Comparison of ENCODE assay signal across 16 cellular contexts in the genomic region with DNA sequence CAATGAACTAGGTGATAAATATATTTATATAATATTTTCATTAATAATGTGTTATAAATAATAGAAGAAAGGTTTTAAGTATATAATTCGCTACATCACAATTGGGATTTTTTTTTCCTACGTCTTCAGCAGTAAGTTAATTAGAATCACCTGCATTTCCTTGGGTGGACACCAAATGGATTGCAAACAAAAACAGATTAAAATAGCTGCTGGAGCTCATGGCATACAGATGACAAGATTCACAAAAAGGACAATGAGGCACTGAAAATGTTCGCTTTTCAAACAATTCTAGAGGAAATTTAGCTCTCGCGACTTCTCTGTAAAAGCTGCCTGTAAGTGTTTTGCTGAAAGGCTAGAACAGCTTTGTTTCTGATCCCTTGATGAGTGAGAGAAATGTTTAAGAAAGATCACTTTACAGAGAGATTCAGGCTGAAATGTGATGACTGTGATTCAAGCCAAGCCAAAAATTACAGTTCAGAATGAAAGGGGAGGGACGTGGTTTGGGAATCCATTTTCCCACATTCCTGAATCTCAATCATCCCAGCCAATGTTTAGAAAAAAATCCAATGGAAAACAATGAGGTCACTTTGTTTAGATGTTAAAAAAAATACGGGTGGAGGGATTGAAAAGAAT.
DNase-seq lines count a peak whose midpoint lies in the region; ATAC-seq and TF ChIP-seq lines count a peak whose summit lies in the region.
"Had no signal": no experiment of that assay in that cellular context is flagged by ENCODE, and none has a peak within 500 bp of the region (broad histone marks: within the 10 kb centered on the region; RNA-seq: fewer than 3 reads in every experiment).

No MANE protein-coding gene starts in this region.

- peaks cover 4% of the 10 kb centered on the region for H3K9me3 Mint-ChIP-seq in osteocyte (ENCODE audit: unreplicated experiment)

- peaks cover 19% of the 10 kb centered on the region for H3K4me1 Mint-ChIP-seq in osteocyte (ENCODE audit: unreplicated experiment)

- peak overlapping the region; percentile 65 for H3K27ac Mint-ChIP-seq in osteocyte (ENCODE audit: unreplicated experiment)
- H3K27ac Mint-ChIP-seq: stimulated activated naive B cell treated with anti-CD40 and anti-IgM and Interleukin-4, amounts not matched to agents 10 μg/mL and 1 μg/mL and 100 μg/mL, for 72 hours had no signal

- H3K36me3 Mint-ChIP-seq in osteocyte (ENCODE audit: unreplicated experiment) = no peaks in the 10 kb centered on the region

- no peaks in the 10 kb centered on the region for H3K27me3 Mint-ChIP-seq in osteocyte (ENCODE audit: unreplicated experiment)
- H3K27me3 Mint-ChIP-seq: stimulated activated naive B cell treated with anti-CD40 and anti-IgM and Interleukin-4, amounts not matched to agents 10 μg/mL and 1 μg/mL and 100 μg/mL, for 72 hours had no signal

- TF ChIP-seq CTCF in osteocyte (IDR thresholded peaks at IDR 0.05) = no peak

- no peak for ATAC-seq in HG02678 (IDR thresholded peaks at IDR 0.05; ENCODE audit: unreplicated experiment)
- ATAC-seq: HCT116; stimulated activated naive B cell treated with anti-CD40 and anti-IgM and Interleukin-4, amounts not matched to agents 10 μg/mL and 1 μg/mL and 100 μg/mL, for 72 hours had no signal

- DNase-seq in Daoy (ENCODE audit: low read depth) (peak; percentile 21), M059J (ENCODE audit: low read depth) (peak; percentile 64), epidermal melanocyte (ENCODE audit: insufficient read length, low spot score) (peak; percentile 56), osteocyte (ENCODE audit: extremely low spot score, unreplicated experiment) (no peak), SKM-1 treated with dmso at 0.1 percent for 144 hours (lab: John Stamatoyannopoulos, UW; ENCODE audit: unreplicated experiment) (no peak), NCI-H446 treated with DMSO at 0.1 percent for 48 hours (lab: John Stamatoyannopoulos, UW) (no peak), activated T-cell treated with anti-CD3 and anti-CD28 coated beads for 4 hours (no peak)
- DNase-seq: effector CD8-positive, alpha-beta T cell; mammary epithelial cell; NCI-H1092 treated with DMSO at 0.1 percent for 48 hours; NCI-H69; posterior cingulate gyrus; Right ventricle myocardium superior; stimulated activated naive B cell treated with anti-CD40 and anti-IgM and Interleukin-4, amounts not matched to agents 10 μg/mL and 1 μg/mL and 100 μg/mL, for 72 hours had no signal

- H3K4me3 Mint-ChIP-seq in osteocyte (ENCODE audit: unreplicated experiment) = peak overlapping the region; percentile 26
- H3K4me3 Mint-ChIP-seq: stimulated activated naive B cell treated with anti-CD40 and anti-IgM and Interleukin-4, amounts not matched to agents 10 μg/mL and 1 μg/mL and 100 μg/mL, for 72 hours had no signal

Comparison
In these comparisons a context has a peak if more than half of its experiments do, and no peak if none do; other contexts are left out.
1. DNase-seq: peak in Daoy (single experiment), M059J (single experiment) and epidermal melanocyte (single experiment); none in osteocyte (single experiment), SKM-1 treated with dmso at 0.1 percent for 144 hours (single experiment), NCI-H446 treated with DMSO at 0.1 percent for 48 hours (single experiment) and activated T-cell treated with anti-CD3 and anti-CD28 coated beads for 4 hours (single experiment).